In the genomic region with DNA sequence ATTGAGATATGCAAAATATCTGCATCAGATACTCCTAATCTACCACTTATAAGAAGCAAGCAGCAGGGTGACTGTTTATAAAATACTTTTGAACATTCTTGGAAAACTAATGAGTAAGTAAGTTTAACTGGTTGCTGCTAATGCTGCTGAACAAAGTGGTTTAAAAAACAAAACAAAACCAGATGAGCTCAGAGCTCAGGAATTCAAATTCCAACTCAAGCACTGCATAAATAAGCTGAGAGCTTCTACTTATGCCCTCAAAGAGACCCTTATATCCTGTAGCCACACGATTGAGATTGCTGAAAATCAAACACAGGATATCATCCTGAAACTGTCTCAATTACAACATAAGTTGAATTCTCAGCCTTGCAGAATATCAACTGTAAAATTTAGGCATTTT, we compare ENCODE assay signal across 15 cellular contexts.
A peak's percentile ranks its signal among the peaks of the same experiment; 100 is the strongest.
DNase-seq lines count a peak whose midpoint lies in the region; ATAC-seq and TF ChIP-seq lines count a peak whose summit lies in the region.
"Had no signal": no experiment of that assay in that cellular context is flagged by ENCODE, and none has a peak within 500 bp of the region (broad histone marks: within the 10 kb centered on the region; RNA-seq: fewer than 3 reads in every experiment).

No MANE protein-coding gene starts in this region.

- ATAC-seq in psoas muscle (no peak), HG03439 (IDR thresholded peaks at IDR 0.05; ENCODE audit: unreplicated experiment) (no peak)
- no peak for ATAC-seq in activated CD8-positive, alpha-beta T cell treated with anti-CD3 and anti-CD28 coated beads, Interleukin-2, amount 10 ng/mL, durations not matched to agents 7 days and 5 days
- ATAC-seq: gastroesophageal sphincter had no signal

- WGBS in psoas muscle, 3 donors, result 3 to 6% (median 6%) methylated on average over 1 of the region's 1 CpG

- H3K36me3 ChIP-seq in skeletal muscle satellite cell (ENCODE audit: insufficient read depth, low read length), result no peaks in the 10 kb centered on the region
- H3K36me3 ChIP-seq in psoas muscle (ENCODE audit: insufficient read depth in 1 of 2, low read depth in 1 of 2), result no peaks in the 10 kb centered on the region
- H3K36me3 ChIP-seq: gastroesophageal sphincter, suprapubic skin had no signal

- H3K4me3 ChIP-seq in skeletal muscle satellite cell (ENCODE audit: low read length), result no peak overlapping the region
- no peak overlapping the region for H3K4me3 ChIP-seq in psoas muscle
- H3K4me3 ChIP-seq: gastroesophageal sphincter, suprapubic skin had no signal

- no peak overlapping the region for H3K9ac ChIP-seq in skeletal muscle satellite cell (ENCODE audit: low read depth, low read length)

- peak; percentile 75 for DNase-seq in H4 (ENCODE audit: low spot score)
- peak; percentile 4 for DNase-seq in T1000 (lab: John Stamatoyannopoulos, UW)
- peak; percentile 73 for DNase-seq in foreskin melanocyte
- no peak for DNase-seq in psoas muscle
- no peak for DNase-seq in activated CD8-positive, alpha-beta T cell treated with anti-CD3 and anti-CD28 coated beads, Interleukin-2, amount 10 ng/mL, durations not matched to agents 7 days and 5 days
- no peak for DNase-seq in hypothalamus (lab: John Stamatoyannopoulos, UW)
- DNase-seq: activated CD4-positive, alpha-beta T cell treated with anti-CD3 and anti-CD28 coated beads, Interleukin-2, amount 10 ng/mL, durations not matched to agents 7 days and 5 days; activated effector memory CD4-positive, alpha-beta T cell treated with Interleukin-2 at 50 U/mL for 16 hours; NCI-H1048; NK-92 treated with Interleukin-12 subunit alpha and Interleukin-12 subunit beta, amount 100 ng/mL, for 24 hours; T-helper 1 cell had no signal

- no peak overlapping the region for H3K27ac Mint-ChIP-seq in activated CD8-positive, alpha-beta T cell treated with anti-CD3 and anti-CD28 coated beads, Interleukin-2, amount 10 ng/mL, durations not matched to agents 7 days and 5 days
- H3K27ac Mint-ChIP-seq: activated CD4-positive, alpha-beta T cell treated with anti-CD3 and anti-CD28 coated beads, Interleukin-2, amount 10 ng/mL, durations not matched to agents 7 days and 5 days had no signal

- no peaks in the 10 kb centered on the region for H3K36me3 Mint-ChIP-seq in activated CD8-positive, alpha-beta T cell treated with anti-CD3 and anti-CD28 coated beads, Interleukin-2, amount 10 ng/mL, durations not matched to agents 7 days and 5 days (ENCODE audit: low read depth)

- TF ChIP-seq CTCF in psoas muscle (IDR thresholded peaks at IDR 0.05), result no peak

- H3K4me1 ChIP-seq in skeletal muscle satellite cell (ENCODE audit: control insufficient read depth, insufficient read depth, low read length) (peaks cover 17% of the 10 kb centered on the region), psoas muscle (no peaks in the 10 kb centered on the region)
- H3K4me1 ChIP-seq: gastroesophageal sphincter, suprapubic skin had no signal

- H3K4me2 ChIP-seq in skeletal muscle satellite cell (ENCODE audit: low read length), result peak overlapping the region; percentile 17

- H3K27ac ChIP-seq in psoas muscle, result no peak overlapping the region
- H3K27ac ChIP-seq: gastroesophageal sphincter, suprapubic skin had no signal

- POLR2A ChIA-PET in activated CD8-positive, alpha-beta T cell treated with anti-CD3 and anti-CD28 coated beads, Interleukin-2, amount 10 ng/mL, durations not matched to agents 7 days and 5 days (lab: Charles Lee), result no interaction called here

- H3K9me3 ChIP-seq in skeletal muscle satellite cell (replicated peaks; ENCODE audit: low read length), result no peaks in the 10 kb centered on the region
- no peaks in the 10 kb centered on the region for H3K9me3 ChIP-seq in psoas muscle
- H3K9me3 ChIP-seq: gastroesophageal sphincter, suprapubic skin had no signal

- no peak overlapping the region for H3K4me3 Mint-ChIP-seq in activated CD8-positive, alpha-beta T cell treated with anti-CD3 and anti-CD28 coated beads, Interleukin-2, amount 10 ng/mL, durations not matched to agents 7 days and 5 days
- H3K4me3 Mint-ChIP-seq: activated CD4-positive, alpha-beta T cell treated with anti-CD3 and anti-CD28 coated beads, Interleukin-2, amount 10 ng/mL, durations not matched to agents 7 days and 5 days had no signal

- H3K9me3 Mint-ChIP-seq in activated CD8-positive, alpha-beta T cell treated with anti-CD3 and anti-CD28 coated beads, Interleukin-2, amount 10 ng/mL, durations not matched to agents 7 days and 5 days (ENCODE audit: insufficient read depth), result no peaks in the 10 kb centered on the region
- H3K9me3 Mint-ChIP-seq: activated CD4-positive, alpha-beta T cell treated with anti-CD3 and anti-CD28 coated beads, Interleukin-2, amount 10 ng/mL, durations not matched to agents 7 days and 5 days had no signal

- intact Hi-C loops in psoas muscle (cut with DNase I), result no loop called here

- H3K4me1 Mint-ChIP-seq in activated CD8-positive, alpha-beta T cell treated with anti-CD3 and anti-CD28 coated beads, Interleukin-2, amount 10 ng/mL, durations not matched to agents 7 days and 5 days (ENCODE audit: low read depth), result no peaks in the 10 kb centered on the region
- H3K4me1 Mint-ChIP-seq: activated CD4-positive, alpha-beta T cell treated with anti-CD3 and anti-CD28 coated beads, Interleukin-2, amount 10 ng/mL, durations not matched to agents 7 days and 5 days had no signal

- H3K27me3 ChIP-seq in skeletal muscle satellite cell (ENCODE audit: control insufficient read depth, insufficient read depth, low read length) (no peaks in the 10 kb centered on the region), psoas muscle (ENCODE audit: insufficient read depth in 3 of 3, low read length in 2 of 3) (no peaks in the 10 kb centered on the region)
- H3K27me3 ChIP-seq: gastroesophageal sphincter, suprapubic skin had no signal

- CTCF ChIA-PET in activated CD8-positive, alpha-beta T cell treated with anti-CD3 and anti-CD28 coated beads, Interleukin-2, amount 10 ng/mL, durations not matched to agents 7 days and 5 days (lab: Charles Lee), result no interaction called here

- H3K27me3 Mint-ChIP-seq in activated CD8-positive, alpha-beta T cell treated with anti-CD3 and anti-CD28 coated beads, Interleukin-2, amount 10 ng/mL, durations not matched to agents 7 days and 5 days (ENCODE audit: low read depth), result no peaks in the 10 kb centered on the region
- H3K27me3 Mint-ChIP-seq: activated CD4-positive, alpha-beta T cell treated with anti-CD3 and anti-CD28 coated beads, Interleukin-2, amount 10 ng/mL, durations not matched to agents 7 days and 5 days had no signal

Comparison
In these comparisons a context has a peak if more than half of its experiments do, and no peak if none do; other contexts are left out.
1. DNase-seq: peak in H4 (single experiment), T1000 (single experiment) and foreskin melanocyte (single experiment); none in psoas muscle (0 of 2), activated CD8-positive, alpha-beta T cell treated with anti-CD3 and anti-CD28 coated beads, Interleukin-2, amount 10 ng/mL, durations not matched to agents 7 days and 5 days (single experiment) and hypothalamus (0 of 51).